In the genomic region with DNA sequence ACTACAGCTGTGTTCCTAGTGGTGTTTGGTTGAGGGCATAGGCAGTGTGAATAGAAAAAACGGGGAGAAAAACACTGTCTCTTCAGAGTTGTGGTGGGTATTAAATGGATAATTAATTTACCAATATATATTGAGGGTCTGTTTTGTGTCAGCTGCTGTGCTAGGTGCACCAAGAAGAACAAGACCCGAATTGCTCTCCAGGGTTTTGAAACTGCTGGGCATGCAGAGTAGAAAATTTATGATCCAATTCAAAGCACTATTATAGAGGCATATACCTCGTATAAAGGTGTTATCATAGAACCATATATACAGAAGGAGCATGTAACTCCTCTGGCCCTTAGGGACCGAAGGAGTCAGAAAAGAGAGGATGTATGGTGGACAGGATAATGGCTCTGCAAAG, we compare ENCODE assay signal across 23 cellular contexts. TPM values are rescaled to one million over a fixed set of nuclear protein-coding genes. Genes with fewer than 3 reads are reported as not detected.
A peak's percentile ranks its signal among the peaks of the same experiment; 100 is the strongest.
DNase-seq lines count a peak whose midpoint lies in the region; ATAC-seq and TF ChIP-seq lines count a peak whose summit lies in the region.
"Had no signal": no experiment of that assay in that cellular context is flagged by ENCODE, and none has a peak within 500 bp of the region (broad histone marks: within the 10 kb centered on the region; RNA-seq: fewer than 3 reads in every experiment).

No MANE protein-coding gene starts in this region.

- peak overlapping the region; percentile 26 for H3K27ac Mint-ChIP-seq in activated CD4-positive, alpha-beta T cell treated with anti-CD3 and anti-CD28 coated beads, Interleukin-2, amount 10 ng/mL, durations not matched to agents 7 days and 5 days
- peak overlapping the region; percentile 95 for H3K27ac Mint-ChIP-seq in Calu3 (ENCODE audit: unreplicated experiment)
- peak overlapping the region; percentile 44 for H3K27ac Mint-ChIP-seq in activated naive CD8-positive, alpha-beta T cell treated with anti-CD3 and anti-CD28 coated beads, Interleukin-2, amount 50 U/mL, for 24 hours
- peak overlapping the region; percentile 70 for H3K27ac Mint-ChIP-seq in neural progenitor cell

- H3K9me3 Mint-ChIP-seq in activated CD4-positive, alpha-beta T cell treated with anti-CD3 and anti-CD28 coated beads, Interleukin-2, amount 10 ng/mL, durations not matched to agents 7 days and 5 days, result no peaks in the 10 kb centered on the region
- peaks cover 4% of the 10 kb centered on the region for H3K9me3 Mint-ChIP-seq in Calu3 (ENCODE audit: low read depth, unreplicated experiment)
- H3K9me3 Mint-ChIP-seq in activated naive CD8-positive, alpha-beta T cell treated with anti-CD3 and anti-CD28 coated beads, Interleukin-2, amount 50 U/mL, for 24 hours, result no peaks in the 10 kb centered on the region
- peaks cover 3% of the 10 kb centered on the region for H3K9me3 Mint-ChIP-seq in neural progenitor cell
- H3K9me3 Mint-ChIP-seq: dendritic cell treated with granulocyte-macrophage colony-stimulating factor and Interleukin-4, amounts not matched to agents 40 ng/mL and 50 ng/mL, for 4 days had no signal

- BruUV-seq in Calu3 (replicated peaks; lab: Mats Ljungman, UMichigan), result no TSS peak

- H3K36me3 Mint-ChIP-seq in activated CD4-positive, alpha-beta T cell treated with anti-CD3 and anti-CD28 coated beads, Interleukin-2, amount 10 ng/mL, durations not matched to agents 7 days and 5 days (ENCODE audit: low read depth), result peaks cover 4% of the 10 kb centered on the region
- H3K36me3 Mint-ChIP-seq in Calu3 (ENCODE audit: insufficient read depth, unreplicated experiment) (peaks cover 38% of the 10 kb centered on the region), neural progenitor cell (peaks cover 5% of the 10 kb centered on the region)
- peaks cover 19% of the 10 kb centered on the region for H3K36me3 Mint-ChIP-seq in activated naive CD8-positive, alpha-beta T cell treated with anti-CD3 and anti-CD28 coated beads, Interleukin-2, amount 50 U/mL, for 24 hours (ENCODE audit: low read depth)

- CTCF ChIA-PET in activated CD4-positive, alpha-beta T cell treated with anti-CD3 and anti-CD28 coated beads, Interleukin-2, amount 10 ng/mL, durations not matched to agents 7 days and 5 days (lab: Charles Lee), result no interaction called here
- CTCF ChIA-PET in Calu3 (lab: Charles Lee), result interaction anchor here (0.6 kb wide), 1 partner anchor 498 kb away, joined by 3 read pairs; no protein-coding TSS in a partner anchor

- TF ChIP-seq CTCF in Calu3 (IDR thresholded peaks at IDR 0.05; ENCODE audit: unreplicated experiment) (no peak), neural progenitor cell (IDR thresholded peaks at IDR 0.05) (no peak)

- no peak overlapping the region for H3K27ac ChIP-seq in neural progenitor cell
- H3K27ac ChIP-seq: BLaER1, suprapubic skin had no signal

- no peak for DNase-seq in activated CD4-positive, alpha-beta T cell treated with anti-CD3 and anti-CD28 coated beads, Interleukin-2, amount 10 ng/mL, durations not matched to agents 7 days and 5 days
- DNase-seq in activated CD4-positive, alpha-beta T cell treated with anti-CD3 and anti-CD28 coated beads for 1 hour, result no peak
- DNase-seq in Calu3, result no peak
- no peak for DNase-seq in activated naive CD8-positive, alpha-beta T cell treated with anti-CD3 and anti-CD28 coated beads, Interleukin-2, amount 50 U/mL, for 24 hours
- no peak for DNase-seq in neural progenitor cell (ENCODE audit: low spot score)
- DNase-seq in COLO668 (lab: John Stamatoyannopoulos, UW; ENCODE audit: unreplicated experiment), result no peak
- no peak for DNase-seq in SW480 (ENCODE audit: low spot score)
- DNase-seq: activated CD8-positive, alpha-beta memory T cell treated with anti-CD3 and anti-CD28 coated beads for 24 hours; adrenal gland; GOT3; heart left ventricle; MG63; NCI-H1436 treated with DMSO at 0.1 percent for 48 hours; NCI-H2171; NCI-H524 treated with DMSO at 0.1 percent for 48 hours; SW 1271; uterus had no signal

- POLR2A ChIA-PET in activated CD4-positive, alpha-beta T cell treated with anti-CD3 and anti-CD28 coated beads, Interleukin-2, amount 10 ng/mL, durations not matched to agents 7 days and 5 days (lab: Charles Lee), result no interaction called here

- ATAC-seq in activated naive CD8-positive, alpha-beta T cell treated with anti-CD3 and anti-CD28 coated beads, Interleukin-2, amount 50 U/mL, for 24 hours, result no peak
- no peak for ATAC-seq in GM21526 (IDR thresholded peaks at IDR 0.05; ENCODE audit: low FRiP score, unreplicated experiment)
- ATAC-seq: heart left ventricle had no signal

- peaks cover 18% of the 10 kb centered on the region for H3K4me1 ChIP-seq in neural progenitor cell
- H3K4me1 ChIP-seq: uterus had no signal

- no peak overlapping the region for H3K4me2 ChIP-seq in neural progenitor cell

- peaks cover 24% of the 10 kb centered on the region for H3K4me1 Mint-ChIP-seq in activated CD4-positive, alpha-beta T cell treated with anti-CD3 and anti-CD28 coated beads, Interleukin-2, amount 10 ng/mL, durations not matched to agents 7 days and 5 days
- peaks cover 21% of the 10 kb centered on the region for H3K4me1 Mint-ChIP-seq in Calu3 (ENCODE audit: low read depth, unreplicated experiment)
- H3K4me1 Mint-ChIP-seq in activated naive CD8-positive, alpha-beta T cell treated with anti-CD3 and anti-CD28 coated beads, Interleukin-2, amount 50 U/mL, for 24 hours, result peaks cover 27% of the 10 kb centered on the region
- peaks cover 24% of the 10 kb centered on the region for H3K4me1 Mint-ChIP-seq in neural progenitor cell

- H3F3A ChIP-seq in neural progenitor cell (ENCODE audit: low read depth), result no peaks in the 10 kb centered on the region

- intact Hi-C loops in Calu3 (cut with micrococcal nuclease; ENCODE audit: unreplicated experiment), result no loop called here

- peak overlapping the region; percentile 28 for H3K4me3 Mint-ChIP-seq in activated CD4-positive, alpha-beta T cell treated with anti-CD3 and anti-CD28 coated beads, Interleukin-2, amount 10 ng/mL, durations not matched to agents 7 days and 5 days
- H3K4me3 Mint-ChIP-seq in Calu3 (ENCODE audit: low read depth, unreplicated experiment) (no peak overlapping the region), neural progenitor cell (peak overlapping the region; percentile 72)
- peak overlapping the region; percentile 47 for H3K4me3 Mint-ChIP-seq in activated naive CD8-positive, alpha-beta T cell treated with anti-CD3 and anti-CD28 coated beads, Interleukin-2, amount 50 U/mL, for 24 hours
- H3K4me3 Mint-ChIP-seq: dendritic cell treated with granulocyte-macrophage colony-stimulating factor and Interleukin-4, amounts not matched to agents 40 ng/mL and 50 ng/mL, for 4 days had no signal

- peaks cover 9% of the 10 kb centered on the region for H4K20me1 ChIP-seq in neural progenitor cell (ENCODE audit: low read depth)

- H2AFZ ChIP-seq in neural progenitor cell (replicated peaks), result no peak overlapping the region

- H3K4me3 ChIP-seq in neural progenitor cell, result no peak overlapping the region
- H3K4me3 ChIP-seq: adrenal gland, BLaER1, breast epithelium, heart left ventricle, MG63, right atrium auricular region, suprapubic skin, uterus had no signal

- H3K79me2 ChIP-seq in neural progenitor cell (ENCODE audit: low read depth), result peaks cover 32% of the 10 kb centered on the region

- peaks cover 12% of the 10 kb centered on the region for H3K27me3 Mint-ChIP-seq in activated CD4-positive, alpha-beta T cell treated with anti-CD3 and anti-CD28 coated beads, Interleukin-2, amount 10 ng/mL, durations not matched to agents 7 days and 5 days
- no peaks in the 10 kb centered on the region for H3K27me3 Mint-ChIP-seq in Calu3 (ENCODE audit: unreplicated experiment)
- H3K27me3 Mint-ChIP-seq in activated naive CD8-positive, alpha-beta T cell treated with anti-CD3 and anti-CD28 coated beads, Interleukin-2, amount 50 U/mL, for 24 hours, result peaks cover 10% of the 10 kb centered on the region
- peaks cover 2% of the 10 kb centered on the region for H3K27me3 Mint-ChIP-seq in neural progenitor cell (ENCODE audit: insufficient read depth, low read depth)

- H3K9ac ChIP-seq in neural progenitor cell, result no peak overlapping the region
- H3K9ac ChIP-seq: BLaER1 had no signal

- no peaks in the 10 kb centered on the region for H3K9me3 ChIP-seq in neural progenitor cell (ENCODE audit: low read depth)
- H3K9me3 ChIP-seq: adrenal gland, BLaER1, breast epithelium, heart left ventricle, MG63, right atrium auricular region, suprapubic skin, uterus had no signal

- peaks cover 9% of the 10 kb centered on the region for H3K36me3 ChIP-seq in neural progenitor cell
- H3K36me3 ChIP-seq: adrenal gland, breast epithelium, right atrium auricular region, suprapubic skin, uterus had no signal

- H3K27me3 ChIP-seq in neural progenitor cell, result no peaks in the 10 kb centered on the region
- H3K27me3 ChIP-seq: adrenal gland, BLaER1, breast epithelium, heart left ventricle, MG63, right atrium auricular region, suprapubic skin, uterus had no signal

RNA-seq across cellular contexts. Expression of a gene that starts 1.6 kb away (rescaled TPM):
- 10 to 100 TPM; 37.0 to 42.4 TPM for total RNA-seq in activated CD4-positive, alpha-beta T cell treated with anti-CD3 and anti-CD28 coated beads, Interleukin-2, amount 10 ng/mL, durations not matched to agents 7 days and 5 days
- 90.7 and 104 TPM in 2 replicates for total RNA-seq in Calu3 (2022)
- total RNA-seq in neural progenitor cell (ENCODE audit: low replicate concordance), result 41.4 and 41.9 TPM in 2 replicates

Comparison
In these comparisons a context has a peak if more than half of its experiments do, and no peak if none do; other contexts are left out.
1. H3K27ac Mint-ChIP-seq: peak in every context shown above with its lines; median percentile 95 in Calu3; 70 in neural progenitor cell; 44 in activated naive CD8-positive, alpha-beta T cell treated with anti-CD3 and anti-CD28 coated beads, Interleukin-2, amount 50 U/mL, for 24 hours; 26 in activated CD4-positive, alpha-beta T cell treated with anti-CD3 and anti-CD28 coated beads, Interleukin-2, amount 10 ng/mL, durations not matched to agents 7 days and 5 days.